Comparison of ENCODE assay signal across 11 cellular contexts in genomic region chr2:224925066-224925821, GRCh38.
DNase-seq lines count a peak whose midpoint lies in the region; ATAC-seq and TF ChIP-seq lines count a peak whose summit lies in the region.
"Had no signal": no experiment of that assay in that cellular context is flagged by ENCODE, and none has a peak within 500 bp of the region (broad histone marks: within the 10 kb centered on the region; RNA-seq: fewer than 3 reads in every experiment).

No MANE protein-coding gene starts in this region.

- H3K79me2 ChIP-seq in OCI-LY3 (ENCODE audit: low read length), result peaks cover 25% of the 10 kb centered on the region
- H3K79me2 ChIP-seq: parathyroid adenoma had no signal

- peaks cover 90 to 96% of the 10 kb centered on the region in 2 donors for H3K4me1 Mint-ChIP-seq in immature natural killer cell

- H3K36me3 ChIP-seq in OCI-LY3 (replicated peaks; ENCODE audit: low read depth, low read length) (peaks cover 37% of the 10 kb centered on the region), suprapubic skin (no peaks in the 10 kb centered on the region)

- 89% methylated on average over 3 of the region's 3 CpGs for WGBS in suprapubic skin

- peak overlapping the region; percentile 80 for H3K4me2 ChIP-seq in OCI-LY3 (ENCODE audit: low read length)

- H3K27ac ChIP-seq in OCI-LY3 (ENCODE audit: low read length) (peak overlapping the region; percentile 84), suprapubic skin (no peak overlapping the region)
- H3K27ac ChIP-seq: parathyroid adenoma had no signal

- no peak overlapping the region for H2AFZ ChIP-seq in OCI-LY3 (ENCODE audit: low read depth, low read length)
- H2AFZ ChIP-seq: parathyroid adenoma had no signal

- TF ChIP-seq EP300 in suprapubic skin (IDR thresholded peaks at IDR 0.05), result no peak

- ATAC-seq in GM18502 (IDR thresholded peaks at IDR 0.05; ENCODE audit: poor library complexity, unreplicated experiment), result peak; percentile 31
- peak; percentile 27 for ATAC-seq in GM21723 (IDR thresholded peaks at IDR 0.05; ENCODE audit: unreplicated experiment)
- no peak for ATAC-seq in HG03521 (IDR thresholded peaks at IDR 0.05; ENCODE audit: unreplicated experiment)

- no peaks in the 10 kb centered on the region for H3K9me3 Mint-ChIP-seq in immature natural killer cell

- DNase-seq in immature natural killer cell (no peak), suprapubic skin (ENCODE audit: low spot score in 2 of 2) (no peak), amygdala (lab: John Stamatoyannopoulos, UW) (no peak)
- DNase-seq in stimulated activated CD4-positive, alpha-beta T cell treated with anti-CD3 and anti-CD28 coated beads, Interleukin-4, amount 100 ng/mL, for 24 hours, result no peak
- DNase-seq: COR-L47, NCI-H2107 had no signal

- peak overlapping the region; percentile 85 to 98 (median 90) for H3K27ac Mint-ChIP-seq in immature natural killer cell

- H3K27me3 ChIP-seq in OCI-LY3 (ENCODE audit: low read depth, low read length) (no peaks in the 10 kb centered on the region), suprapubic skin (no peaks in the 10 kb centered on the region)

- H3K36me3 Mint-ChIP-seq in immature natural killer cell, result peaks cover 8 to 29% (median 13%) of the 10 kb centered on the region in 3 donors

- peaks cover 70% of the 10 kb centered on the region for H3K4me1 ChIP-seq in OCI-LY3 (ENCODE audit: low read length)
- H3K4me1 ChIP-seq in suprapubic skin, result peaks cover 19% of the 10 kb centered on the region
- H3K4me1 ChIP-seq: parathyroid adenoma had no signal

- H3K27me3 Mint-ChIP-seq in immature natural killer cell (ENCODE audit: low read depth in 3 of 3), result peaks cover 3 to 4% (median 3%) of the 10 kb centered on the region in 3 donors

- peak overlapping the region; percentile 55 for H3K4me3 ChIP-seq in OCI-LY3 (ENCODE audit: low read length)
- H3K4me3 ChIP-seq in suprapubic skin, result no peak overlapping the region

- H3K9ac ChIP-seq in OCI-LY3 (ENCODE audit: low read length), result peak overlapping the region; percentile 27; the same call in 1 of the 2 replicates
- H3K9ac ChIP-seq: parathyroid adenoma had no signal

- no peaks in the 10 kb centered on the region for H3K9me3 ChIP-seq in OCI-LY3 (ENCODE audit: insufficient read depth, low read length)
- H3K9me3 ChIP-seq in suprapubic skin, result no peaks in the 10 kb centered on the region

- H4K20me1 ChIP-seq in OCI-LY3 (ENCODE audit: insufficient read depth, low read length), result peaks cover 34% of the 10 kb centered on the region; the same call in 1 of the 2 replicates

- H3K4me3 Mint-ChIP-seq in immature natural killer cell, result peak overlapping the region; percentile 34 to 81 (median 61)

- TF ChIP-seq POLR2A in suprapubic skin (IDR thresholded peaks at IDR 0.05), result no peak

- TF ChIP-seq CTCF in OCI-LY3 (IDR thresholded peaks at IDR 0.05; ENCODE audit: low read depth, low read length) (no peak), suprapubic skin (IDR thresholded peaks at IDR 0.05) (no peak)
